ENCODE assay signal across 2 cellular contexts in the genomic region with DNA sequence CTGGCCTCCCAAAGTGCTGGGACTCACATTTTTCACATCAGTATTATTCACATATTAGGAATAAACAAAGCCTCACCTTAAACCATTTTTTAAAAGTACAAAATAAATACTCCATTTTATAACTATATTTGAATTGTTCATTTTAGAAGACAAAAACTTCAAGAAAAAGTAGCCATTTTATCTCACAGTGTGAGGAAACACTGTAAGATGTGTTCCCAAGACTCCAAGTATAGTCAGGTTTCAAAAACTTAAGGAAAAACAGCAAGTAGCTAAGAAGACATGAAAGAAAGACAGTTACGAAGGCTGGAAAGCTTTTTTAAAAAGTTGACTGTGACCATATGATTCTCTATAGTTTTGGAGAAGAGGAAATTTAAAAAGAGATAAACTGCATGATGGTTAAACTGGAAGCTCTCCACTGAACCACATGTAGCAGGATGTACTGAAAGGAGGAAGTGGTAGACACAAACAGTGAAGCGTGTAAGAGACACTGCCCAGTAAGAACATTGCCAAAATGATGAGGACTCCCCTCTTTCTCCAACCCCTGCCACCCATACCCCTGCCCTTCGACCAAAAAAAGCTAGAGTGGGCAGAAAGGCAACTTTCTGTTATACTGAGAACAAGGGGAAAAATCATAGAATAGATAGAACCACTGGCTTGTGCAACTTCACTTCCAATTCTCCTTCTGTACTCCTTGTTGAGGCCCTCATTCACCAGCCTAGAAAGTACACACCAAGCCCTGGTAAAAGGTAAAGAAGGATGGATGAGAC.
TF ChIP-seq lines count a peak whose summit lies in the region.

No MANE protein-coding gene starts in this region.

TF ChIP-seq in HepG2, 621 proteins besides CTCF, POLR2A, EP300 and RAD21:
- TF ChIP-seq BRCA1 (CRISPR knock-in tag; IDR thresholded peaks at IDR 0.05) (no peak), ZNF766 (CRISPR knock-in tag; IDR thresholded peaks at IDR 0.05; ENCODE audit: borderline replicate concordance) (no peak), TFDP2 (CRISPR knock-in tag; IDR thresholded peaks at IDR 0.05) (no peak), ZNF441 (CRISPR knock-in tag; IDR thresholded peaks at IDR 0.05; ENCODE audit: borderline replicate concordance) (no peak)

TF ChIP-seq in SK-N-SH treated with all-trans-retinoic acid at 6 μM for 48 hours, 23 proteins besides CTCF, POLR2A, EP300 and RAD21:
- TF ChIP-seq ISL1 (CRISPR knock-in tag; IDR thresholded peaks at IDR 0.05), result no peak
- no peak for TF ChIP-seq SNAI2 (CRISPR knock-in tag; IDR thresholded peaks at IDR 0.05)
- no peak for TF ChIP-seq CSDC2 (CRISPR knock-in tag; IDR thresholded peaks at IDR 0.05)
- no peak for TF ChIP-seq GLIS3 (CRISPR knock-in tag; IDR thresholded peaks at IDR 0.05)
- TF ChIP-seq, protein P1, sequence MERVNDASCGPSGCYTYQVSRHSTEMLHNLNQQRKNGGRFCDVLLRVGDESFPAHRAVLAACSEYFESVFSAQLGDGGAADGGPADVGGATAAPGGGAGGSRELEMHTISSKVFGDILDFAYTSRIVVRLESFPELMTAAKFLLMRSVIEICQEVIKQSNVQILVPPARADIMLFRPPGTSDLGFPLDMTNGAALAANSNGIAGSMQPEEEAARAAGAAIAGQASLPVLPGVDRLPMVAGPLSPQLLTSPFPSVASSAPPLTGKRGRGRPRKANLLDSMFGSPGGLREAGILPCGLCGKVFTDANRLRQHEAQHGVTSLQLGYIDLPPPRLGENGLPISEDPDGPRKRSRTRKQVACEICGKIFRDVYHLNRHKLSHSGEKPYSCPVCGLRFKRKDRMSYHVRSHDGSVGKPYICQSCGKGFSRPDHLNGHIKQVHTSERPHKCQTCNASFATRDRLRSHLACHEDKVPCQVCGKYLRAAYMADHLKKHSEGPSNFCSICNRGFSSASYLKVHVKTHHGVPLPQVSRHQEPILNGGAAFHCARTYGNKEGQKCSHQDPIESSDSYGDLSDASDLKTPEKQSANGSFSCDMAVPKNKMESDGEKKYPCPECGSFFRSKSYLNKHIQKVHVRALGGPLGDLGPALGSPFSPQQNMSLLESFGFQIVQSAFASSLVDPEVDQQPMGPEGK (CRISPR knock-in tag; IDR thresholded peaks at IDR 0.05; ENCODE audit: borderline replicate concordance), result no peak
- no peak for TF ChIP-seq ZNF565 (CRISPR knock-in tag; conservative IDR thresholded peaks at IDR 0.05; ENCODE audit: low read depth)
- no peak for TF ChIP-seq ZNF70 (CRISPR knock-in tag; IDR thresholded peaks at IDR 0.05)
- no peak for TF ChIP-seq TSHZ2 (CRISPR knock-in tag; IDR thresholded peaks at IDR 0.05)
- TF ChIP-seq RARB (CRISPR knock-in tag; IDR thresholded peaks at IDR 0.05), result no peak
- no peak for TF ChIP-seq ESRRG (CRISPR knock-in tag; IDR thresholded peaks at IDR 0.05)
- TF ChIP-seq OSR1 (CRISPR knock-in tag; IDR thresholded peaks at IDR 0.05), result no peak
